In genomic region chr5:35171108-35171507, GRCh38 we compare ENCODE assay signal across 24 cellular contexts. TPM values are rescaled to one million over a fixed set of nuclear protein-coding genes. Genes with fewer than 3 reads are reported as not detected.
"Had no signal": no experiment of that assay in that cellular context is flagged by ENCODE, and none has a peak within 500 bp of the region (broad histone marks: within the 10 kb centered on the region; RNA-seq: fewer than 3 reads in every experiment).

No MANE protein-coding gene starts in this region.

- FAIRE-seq: TTC549, urothelium cell line had no signal

- H3K27me3 ChIP-seq: breast epithelium, heart right ventricle, right lobe of liver, tibial nerve had no signal

- H3K36me3 Mint-ChIP-seq: activated CD4-positive, alpha-beta memory T cell treated with anti-CD3 and anti-CD28 coated beads for 36 hours had no signal

- H3K4me3 Mint-ChIP-seq: activated CD4-positive, alpha-beta memory T cell treated with anti-CD3 and anti-CD28 coated beads for 36 hours; natural killer cell treated with Interleukin-12 subunit alpha and Interleukin-12 subunit beta and Interleukin-15 and Interleukin-18, amount 100 ng/mL, for 72 hours; T-helper 1 cell treated with Interleukin-12 subunit alpha and Interleukin-12 subunit beta and Interleukin-4 antibody, amounts not matched to agents 30 μg/mL and 1 μg/mL, for 36 hours had no signal

- DNase-seq: activated CD4-positive, alpha-beta memory T cell treated with anti-CD3 and anti-CD28 coated beads for 36 hours; activated CD4-positive, alpha-beta T cell treated with anti-CD3 and anti-CD28 coated beads for 48 hours; activated CD8-positive, alpha-beta memory T cell treated with anti-CD3 and anti-CD28 coated beads, Interleukin-2, amount 50 U/mL, for 4 hours; activated gamma-delta T cell; activated naive CD4-positive, alpha-beta T cell treated with anti-CD3 and anti-CD28 coated beads, Interleukin-2, amount 50 U/mL, for 16 hours; activated T-cell treated with anti-CD3 and anti-CD28 coated beads, Interleukin-2, amount 50 U/mL, for 1 hour; amniotic stem cell; central memory CD4-positive, alpha-beta T cell; foreskin melanocyte; heart right ventricle; mesenchymal stem cell; right lobe of liver; stimulated activated CD4-positive, alpha-beta T cell treated with anti-CD3 and anti-CD28 coated beads, Interleukin-2, amount 100 ng/mL, for 48 hours; stimulated activated naive CD4-positive, alpha-beta T cell treated with Interleukin-2 at 50 U/mL for 16 hours; T-helper 9 cell had no signal

- H3K36me3 ChIP-seq: breast epithelium, heart right ventricle, right lobe of liver, tibial nerve had no signal

- H3K9me3 ChIP-seq: right lobe of liver had no signal

- H3K4me3 ChIP-seq: breast epithelium, heart right ventricle, right lobe of liver, tibial nerve had no signal

- H3K27me3 Mint-ChIP-seq: natural killer cell treated with Interleukin-12 subunit alpha and Interleukin-12 subunit beta and Interleukin-15 and Interleukin-18, amount 100 ng/mL, for 72 hours had no signal

- H3K4me1 ChIP-seq: breast epithelium, heart right ventricle, right lobe of liver had no signal

- H3K27ac ChIP-seq: breast epithelium, heart right ventricle, right lobe of liver, tibial nerve had no signal

- ATAC-seq: esophagus mucosa, heart right ventricle had no signal

- H3K27ac Mint-ChIP-seq: activated CD4-positive, alpha-beta memory T cell treated with anti-CD3 and anti-CD28 coated beads for 36 hours; natural killer cell treated with Interleukin-12 subunit alpha and Interleukin-12 subunit beta and Interleukin-15 and Interleukin-18, amount 100 ng/mL, for 72 hours; T-helper 1 cell treated with Interleukin-12 subunit alpha and Interleukin-12 subunit beta and Interleukin-4 antibody, amounts not matched to agents 30 μg/mL and 1 μg/mL, for 36 hours had no signal

RNA-seq across cellular contexts. Expression of gene PRLR, which starts 59.2 kb away (rescaled TPM):
- total RNA-seq: activated CD4-positive, alpha-beta memory T cell treated with anti-CD3 and anti-CD28 coated beads for 36 hours; activated CD8-positive, alpha-beta memory T cell treated with anti-CD3 and anti-CD28 coated beads for 36 hours; glomerular endothelial cell; natural killer cell treated with Interleukin-12 subunit alpha and Interleukin-12 subunit beta and Interleukin-15 and Interleukin-18, amount 100 ng/mL, for 72 hours had no signal
